In genomic region chr11:82765466-82766034, GRCh38 we compare ENCODE assay signal across 31 cellular contexts. TPM values are rescaled to one million over a fixed set of nuclear protein-coding genes. Genes with fewer than 3 reads are reported as not detected.
DNase-seq lines count a peak whose midpoint lies in the region; ATAC-seq and TF ChIP-seq lines count a peak whose summit lies in the region.
"Had no signal": no experiment of that assay in that cellular context is flagged by ENCODE, and none has a peak within 500 bp of the region (broad histone marks: within the 10 kb centered on the region; RNA-seq: fewer than 3 reads in every experiment).

No MANE protein-coding gene starts in this region.

- H3K4me1 ChIP-seq in GM23338 (ENCODE audit: insufficient read depth) (no peaks in the 10 kb centered on the region), esophagus squamous epithelium (no peaks in the 10 kb centered on the region)
- H3K4me1 ChIP-seq: BLaER1, lower lobe of right lung, psoas muscle had no signal

- H3F3A ChIP-seq in GM23338 (replicated peaks; ENCODE audit: low read depth): no peaks in the 10 kb centered on the region

- H3K27me3 Mint-ChIP-seq in activated T-cell treated with anti-CD3 and anti-CD28 coated beads, Interleukin-2, amount 50 U/mL, for 72 hours (ENCODE audit: low read depth): no peaks in the 10 kb centered on the region
- H3K27me3 Mint-ChIP-seq in GM23338 (ENCODE audit: insufficient read depth, low read depth, poor library complexity) (peaks cover 2% of the 10 kb centered on the region), T-cell (peaks cover 4 to 13% of the 10 kb centered on the region in 2 donors)

- H3K9me2 ChIP-seq in GM23338 (ENCODE audit: insufficient read depth): no peaks in the 10 kb centered on the region

- ATAC-seq in activated T-cell treated with anti-CD3 and anti-CD28 coated beads, Interleukin-2, amount 50 U/mL, for 72 hours (replicated peaks in 1 of 2): no peak
- ATAC-seq in GM23338 (no peak), T-cell (replicated peaks in 1 of 4) (peak in 3 of 4 experiments; percentile 35 to 57 (median 57))
- ATAC-seq: activated T-helper 17 cell treated with anti-CD3 and anti-CD28 coated beads, Interleukin-2, amount 50 U/mL, for 72 hours; lower lobe of right lung; natural killer cell; psoas muscle; stimulated activated memory B cell treated with anti-CD40 and anti-IgM and Interleukin-4, amounts not matched to agents 10 μg/mL and 1 μg/mL and 100 μg/mL, for 72 hours had no signal

- POLR2A ChIA-PET in T-cell (lab: Charles Lee): no interaction called here

- H3K4me3 ChIP-seq in GM23338: no peak overlapping the region
- H3K4me3 ChIP-seq in esophagus squamous epithelium: no peak overlapping the region
- H3K4me3 ChIP-seq: BLaER1, lower lobe of right lung, psoas muscle, sigmoid colon, SK-N-MC had no signal

- H3K79me2 ChIP-seq in GM23338 (replicated peaks; ENCODE audit: insufficient read depth): no peaks in the 10 kb centered on the region

- no peaks in the 10 kb centered on the region for H3K9me3 ChIP-seq in esophagus squamous epithelium
- H3K9me3 ChIP-seq: BLaER1, lower lobe of right lung, psoas muscle, sigmoid colon had no signal

- H3K27ac ChIP-seq in GM23338 (ENCODE audit: low read depth) (no peak overlapping the region), esophagus squamous epithelium (no peak overlapping the region)
- H3K27ac ChIP-seq: BLaER1, lower lobe of right lung, psoas muscle, sigmoid colon, SK-N-MC had no signal

- H3K4me2 ChIP-seq in GM23338: no peak overlapping the region
- H3K4me2 ChIP-seq: BLaER1 had no signal

- H3K36me3 ChIP-seq in GM23338 (ENCODE audit: insufficient read depth) (no peaks in the 10 kb centered on the region), esophagus squamous epithelium (no peaks in the 10 kb centered on the region)
- H3K36me3 ChIP-seq: BLaER1, lower lobe of right lung, sigmoid colon had no signal

- 63 to 73% methylated on average over 5 to 11 of the region's 11 CpGs for WGBS in esophagus squamous epithelium, 2 donors

- H3K27ac Mint-ChIP-seq in activated T-cell treated with anti-CD3 and anti-CD28 coated beads, Interleukin-2, amount 50 U/mL, for 72 hours: peak overlapping the region; percentile 16
- H3K27ac Mint-ChIP-seq in GM23338: no peak overlapping the region
- peak overlapping the region in 1 of 2 donors; percentile 29 for H3K27ac Mint-ChIP-seq in T-cell
- H3K27ac Mint-ChIP-seq: activated naive CD8-positive, alpha-beta T cell treated with anti-CD3 and anti-CD28 coated beads, Interleukin-2, amount 10 ng/mL, durations not matched to agents 7 days and 5 days; activated T-helper 17 cell treated with anti-CD3 and anti-CD28 coated beads, Interleukin-2, amount 50 U/mL, for 72 hours; natural killer cell; stimulated activated memory B cell treated with anti-CD40 and anti-IgM and Interleukin-4, amounts not matched to agents 10 μg/mL and 1 μg/mL and 100 μg/mL, for 72 hours; type B pancreatic cell had no signal

- no peak overlapping the region for H3K4me3 Mint-ChIP-seq in activated T-cell treated with anti-CD3 and anti-CD28 coated beads, Interleukin-2, amount 50 U/mL, for 72 hours
- H3K4me3 Mint-ChIP-seq in GM23338: no peak overlapping the region
- peak overlapping the region in 1 of 3 donors; percentile 31 for H3K4me3 Mint-ChIP-seq in T-cell
- H3K4me3 Mint-ChIP-seq: activated naive CD8-positive, alpha-beta T cell treated with anti-CD3 and anti-CD28 coated beads, Interleukin-2, amount 10 ng/mL, durations not matched to agents 7 days and 5 days; activated T-helper 17 cell treated with anti-CD3 and anti-CD28 coated beads, Interleukin-2, amount 50 U/mL, for 72 hours; natural killer cell; stimulated activated memory B cell treated with anti-CD40 and anti-IgM and Interleukin-4, amounts not matched to agents 10 μg/mL and 1 μg/mL and 100 μg/mL, for 72 hours; type B pancreatic cell had no signal

- H3K27me3 ChIP-seq in GM23338 (ENCODE audit: insufficient read depth) (no peaks in the 10 kb centered on the region), esophagus squamous epithelium (no peaks in the 10 kb centered on the region)
- H3K27me3 ChIP-seq: BLaER1, sigmoid colon had no signal

- TF ChIP-seq CTCF in GM23338 (conservative IDR thresholded peaks at IDR 0.05; ENCODE audit: low read depth in 2 of 2) (no peak), esophagus squamous epithelium (IDR thresholded peaks at IDR 0.05) (no peak)

- no peak for TF ChIP-seq POLR2A in esophagus squamous epithelium (IDR thresholded peaks at IDR 0.05)

- no peaks in the 10 kb centered on the region for H3K9me3 Mint-ChIP-seq in activated T-cell treated with anti-CD3 and anti-CD28 coated beads, Interleukin-2, amount 50 U/mL, for 72 hours
- no peaks in the 10 kb centered on the region for H3K9me3 Mint-ChIP-seq in GM23338
- H3K9me3 Mint-ChIP-seq in T-cell: no peaks in the 10 kb centered on the region
- H3K9me3 Mint-ChIP-seq: activated T-helper 17 cell treated with anti-CD3 and anti-CD28 coated beads, Interleukin-2, amount 50 U/mL, for 72 hours; stimulated activated memory B cell treated with anti-CD40 and anti-IgM and Interleukin-4, amounts not matched to agents 10 μg/mL and 1 μg/mL and 100 μg/mL, for 72 hours had no signal

- H3K4me1 Mint-ChIP-seq in activated T-cell treated with anti-CD3 and anti-CD28 coated beads, Interleukin-2, amount 50 U/mL, for 72 hours (ENCODE audit: low read depth): peaks cover 11% of the 10 kb centered on the region
- H3K4me1 Mint-ChIP-seq in GM23338 (peaks cover 3% of the 10 kb centered on the region; the same call in 1 of the 3 replicates), T-cell (peaks cover 6 to 8% (median 8%) of the 10 kb centered on the region in 3 donors)
- H3K4me1 Mint-ChIP-seq: activated T-helper 17 cell treated with anti-CD3 and anti-CD28 coated beads, Interleukin-2, amount 50 U/mL, for 72 hours; natural killer cell; stimulated activated memory B cell treated with anti-CD40 and anti-IgM and Interleukin-4, amounts not matched to agents 10 μg/mL and 1 μg/mL and 100 μg/mL, for 72 hours had no signal

- H3K36me3 Mint-ChIP-seq in activated T-cell treated with anti-CD3 and anti-CD28 coated beads, Interleukin-2, amount 50 U/mL, for 72 hours (ENCODE audit: insufficient read depth in 2 of 2): no peaks in the 10 kb centered on the region
- no peaks in the 10 kb centered on the region for H3K36me3 Mint-ChIP-seq in GM23338 (ENCODE audit: low read depth)
- no peaks in the 10 kb centered on the region for H3K36me3 Mint-ChIP-seq in T-cell
- H3K36me3 Mint-ChIP-seq: activated naive CD8-positive, alpha-beta T cell treated with anti-CD3 and anti-CD28 coated beads, Interleukin-2, amount 10 ng/mL, durations not matched to agents 7 days and 5 days; natural killer cell; stimulated activated memory B cell treated with anti-CD40 and anti-IgM and Interleukin-4, amounts not matched to agents 10 μg/mL and 1 μg/mL and 100 μg/mL, for 72 hours; type B pancreatic cell had no signal

- H4K20me1 ChIP-seq in GM23338 (replicated peaks; ENCODE audit: insufficient read depth): no peaks in the 10 kb centered on the region
- H4K20me1 ChIP-seq: BLaER1 had no signal

- intact Hi-C loops in esophagus squamous epithelium (cut with DNase I): no loop called here

- H2AFZ ChIP-seq in GM23338: peak overlapping the region; percentile 9; the same call in 1 of the 2 replicates

- CTCF ChIA-PET in T-cell (lab: Charles Lee): no interaction called here

- peak in 1 of 2 donors; percentile 5 for DNase-seq in activated T-cell treated with anti-CD3 and anti-CD28 coated beads, Interleukin-2, amount 50 U/mL, for 72 hours
- no peak for DNase-seq in activated T-cell treated with anti-CD3 and anti-CD28 coated beads for 4 hours
- peak; percentile 30 for DNase-seq in GM23338 (ENCODE audit: low spot score)
- DNase-seq in T-cell: peak in 19 of 34 experiments; percentile 3 to 40 (median 19)
- DNase-seq in dermis blood vessel endothelial cell: peak; percentile 5
- DNase-seq in activated CD4-positive, CD25-positive, alpha-beta regulatory T cell (lab: John Stamatoyannopoulos, UW): no peak
- no peak for DNase-seq in esophagus squamous epithelium (lab: John Stamatoyannopoulos, UW)
- no peak for DNase-seq in NCI-H1105 (lab: John Stamatoyannopoulos, UW)
- DNase-seq: activated naive CD8-positive, alpha-beta T cell treated with anti-CD3 and anti-CD28 coated beads, Interleukin-2, amount 10 ng/mL, durations not matched to agents 7 days and 5 days; aorta; DMS 273 treated with DMSO at 0.1 percent for 48 hours; effector CD4-positive, alpha-beta T cell; HCEC 1CT; hippocampal formation; Kasumi-1; lower lobe of right lung; natural killer cell; NCI-H446 treated with DMSO at 0.1 percent for 48 hours; occipital lobe; psoas muscle; sigmoid colon; substantia nigra had no signal

TF ChIP-seq in GM23338, 12 proteins besides CTCF, POLR2A, EP300 and RAD21:
- no peak for TF ChIP-seq JUNB (IDR thresholded peaks at IDR 0.05; ENCODE audit: unreplicated experiment)
- TF ChIP-seq ETS1 (IDR thresholded peaks at IDR 0.05): no peak
- TF ChIP-seq EZH2phosphoT487 (IDR thresholded peaks at IDR 0.05; ENCODE audit: unreplicated experiment): no peak
- TF ChIP-seq EZH2 (IDR thresholded peaks at IDR 0.05; ENCODE audit: low read depth, unreplicated experiment): no peak

RNA-seq across cellular contexts. Expression of gene FAM181B, which starts 31.9 kb away (rescaled TPM):
- not detected for total RNA-seq in activated T-cell treated with anti-CD3 and anti-CD28 coated beads, Interleukin-2, amount 50 U/mL, for 72 hours
- 0.87 and 1.5 TPM in 2 replicates for total RNA-seq in GM23338 (2014; rRNA removed; shearing (Covaris generic))
- polyA plus RNA-seq in GM23338 (2016; fragmentation: Nextera tagmentation; extraction: Ambion mirVana): 0.23 and 0.36 TPM in 2 replicates
- total RNA-seq in T-cell: under 1 TPM in 1 of 5 donors, not detected in 4; 0.18 TPM
- under 0.01 and 0.05 TPM in 2 replicates for total RNA-seq in dermis blood vessel endothelial cell
- total RNA-seq in esophagus squamous epithelium: under 1 TPM; 0.13 to 0.57 (median 0.34) TPM
- total RNA-seq: activated naive CD8-positive, alpha-beta T cell treated with anti-CD3 and anti-CD28 coated beads, Interleukin-2, amount 10 ng/mL, durations not matched to agents 7 days and 5 days; activated T-helper 17 cell treated with anti-CD3 and anti-CD28 coated beads, Interleukin-2, amount 50 U/mL, for 72 hours; G401; natural killer cell; OCI-LY7; T-helper 1 cell treated with Interleukin-12 subunit alpha and Interleukin-12 subunit beta and Interleukin-4 antibody, amounts not matched to agents 30 ng/mL and 1 ng/mL, for 36 hours had no signal
- polyA plus RNA-seq: AG04450 had no signal

Comparison
In these comparisons a context has a peak if more than half of its experiments do, and no peak if none do; other contexts are left out.
1. ATAC-seq: peak in T-cell (3 of 4); none in activated T-cell treated with anti-CD3 and anti-CD28 coated beads, Interleukin-2, amount 50 U/mL, for 72 hours (0 of 2) and GM23338 (single experiment).
2. DNase-seq: peak in GM23338 (single experiment), T-cell (19 of 34) and dermis blood vessel endothelial cell (single experiment); none in activated T-cell treated with anti-CD3 and anti-CD28 coated beads for 4 hours (single experiment), activated CD4-positive, CD25-positive, alpha-beta regulatory T cell (0 of 4), esophagus squamous epithelium (single experiment) and NCI-H1105 (single experiment).